ENCODE assay signal across 14 cellular contexts in genomic region chr7:70505886-70506285, GRCh38.
"Had no signal": no experiment of that assay in that cellular context is flagged by ENCODE, and none has a peak within 500 bp of the region (broad histone marks: within the 10 kb centered on the region; RNA-seq: fewer than 3 reads in every experiment).

No MANE protein-coding gene starts in this region.

- H3K36me3 Mint-ChIP-seq: naive thymus-derived CD8-positive, alpha-beta T cell had no signal

- H3K4me3 Mint-ChIP-seq: effector memory CD8-positive, alpha-beta T cell; naive thymus-derived CD8-positive, alpha-beta T cell; stimulated activated memory B cell treated with anti-CD40 and anti-IgM and Interleukin-4, amounts not matched to agents 10 μg/mL and 1 μg/mL and 100 μg/mL, for 72 hours; stimulated activated naive CD8-positive, alpha-beta T cell treated with anti-CD3 and anti-CD28 coated beads, Interleukin-15, Interleukin-2, amounts not matched to agents 100 ng/mL and 50 ng/mL, for 24 hours had no signal

- H3K27me3 Mint-ChIP-seq: effector memory CD8-positive, alpha-beta T cell; naive thymus-derived CD8-positive, alpha-beta T cell; stimulated activated memory B cell treated with anti-CD40 and anti-IgM and Interleukin-4, amounts not matched to agents 10 μg/mL and 1 μg/mL and 100 μg/mL, for 72 hours; stimulated activated naive CD8-positive, alpha-beta T cell treated with anti-CD3 and anti-CD28 coated beads, Interleukin-15, Interleukin-2, amounts not matched to agents 100 ng/mL and 50 ng/mL, for 24 hours had no signal

- H3K9me3 Mint-ChIP-seq: effector memory CD8-positive, alpha-beta T cell; naive thymus-derived CD8-positive, alpha-beta T cell; stimulated activated memory B cell treated with anti-CD40 and anti-IgM and Interleukin-4, amounts not matched to agents 10 μg/mL and 1 μg/mL and 100 μg/mL, for 72 hours; stimulated activated naive CD8-positive, alpha-beta T cell treated with anti-CD3 and anti-CD28 coated beads, Interleukin-15, Interleukin-2, amounts not matched to agents 100 ng/mL and 50 ng/mL, for 24 hours had no signal

- DNase-seq: effector memory CD8-positive, alpha-beta T cell; gastrocnemius medialis; mammary epithelial cell; psoas muscle; spleen; stimulated activated CD4-positive, alpha-beta T cell treated with anti-CD3 and anti-CD28 coated beads, Interleukin-15, amount 100 ng/mL, for 24 hours; stimulated activated CD4-positive, alpha-beta T cell treated with anti-CD3 and anti-CD28 coated beads, Interleukin-1b, Interleukin-23, amount 100 ng/mL, for 48 hours; stimulated activated CD4-positive, alpha-beta T cell treated with anti-CD3 and anti-CD28 coated beads, Interleukin-4, amount 100 ng/mL, for 24 hours; tibial artery; upper lobe of left lung; uterus had no signal

- H3K4me1 Mint-ChIP-seq: naive thymus-derived CD8-positive, alpha-beta T cell; stimulated activated memory B cell treated with anti-CD40 and anti-IgM and Interleukin-4, amounts not matched to agents 10 μg/mL and 1 μg/mL and 100 μg/mL, for 72 hours had no signal

- H3K27ac Mint-ChIP-seq: naive thymus-derived CD8-positive, alpha-beta T cell; stimulated activated memory B cell treated with anti-CD40 and anti-IgM and Interleukin-4, amounts not matched to agents 10 μg/mL and 1 μg/mL and 100 μg/mL, for 72 hours; stimulated activated naive CD8-positive, alpha-beta T cell treated with anti-CD3 and anti-CD28 coated beads, Interleukin-15, Interleukin-2, amounts not matched to agents 100 ng/mL and 50 ng/mL, for 24 hours had no signal

- ATAC-seq: effector memory CD8-positive, alpha-beta T cell; gastrocnemius medialis; naive thymus-derived CD8-positive, alpha-beta T cell; psoas muscle; stimulated activated memory B cell treated with anti-CD40 and anti-IgM and Interleukin-4, amounts not matched to agents 10 μg/mL and 1 μg/mL and 100 μg/mL, for 72 hours had no signal
